ENCODE assay signal across 17 cellular contexts in genomic region chr2:45653584-45653983, GRCh38. TPM values are rescaled to one million over a fixed set of nuclear protein-coding genes. Genes with fewer than 3 reads are reported as not detected.
DNase-seq lines count a peak whose midpoint lies in the region; ATAC-seq, FAIRE-seq and TF ChIP-seq lines count a peak whose summit lies in the region.
"Had no signal": no experiment of that assay in that cellular context is flagged by ENCODE, and none has a peak within 500 bp of the region (broad histone marks: within the 10 kb centered on the region; RNA-seq: fewer than 3 reads in every experiment).

No MANE protein-coding gene starts in this region.

- intact Hi-C loops in right lobe of liver (cut with DNase I), result no loop called here

- H3K27ac ChIP-seq in ACC112 (ENCODE audit: low read depth, low read length) (no peak overlapping the region), astrocyte (ENCODE audit: low read depth, low read length) (no peak overlapping the region), lung (ENCODE audit: low read depth in 1 of 2, low read length in 1 of 2) (no peak overlapping the region), right lobe of liver (no peak overlapping the region)
- H3K27ac ChIP-seq: gastrocnemius medialis, KMS-11, thyroid gland had no signal

- H3K4me1 ChIP-seq in ACC112 (ENCODE audit: control insufficient read depth, insufficient read depth, low read length, unreplicated experiment) (peaks cover 15% of the 10 kb centered on the region), astrocyte (ENCODE audit: insufficient read depth, low read length) (peaks cover 20% of the 10 kb centered on the region), lung (ENCODE audit: control insufficient read depth in 2 of 2, insufficient read depth in 2 of 2, low read length in 2 of 2) (peaks cover 8 to 10% of the 10 kb centered on the region in 2 donors), right lobe of liver (peaks cover 0 to 17% (median 0%) of the 10 kb centered on the region in 4 donors)

- H3K27me3 Mint-ChIP-seq in astrocyte (ENCODE audit: low read depth, unreplicated experiment), result peaks cover 8% of the 10 kb centered on the region

- DNase-seq in EH (ENCODE audit: low read depth) (peak; percentile 14), astrocyte (ENCODE audit: low read depth) (peak; percentile 63), lung (ENCODE audit: low spot score) (no peak), right lobe of liver (no peak), NCI-H128 (lab: John Stamatoyannopoulos, UW; ENCODE audit: unreplicated experiment) (no peak), NCI-H187 treated with DMSO at 0.1 percent for 48 hours (lab: John Stamatoyannopoulos, UW) (no peak)
- no peak for DNase-seq in activated naive CD4-positive, alpha-beta T cell treated with anti-CD3 and anti-CD28 coated beads, Interleukin-2, amount 50 U/mL, for 72 hours (ENCODE audit: low spot score in 2 of 2)
- DNase-seq: activated CD4-positive, CD25-positive, alpha-beta regulatory T cell; C1 segment of cervical spinal cord; gastrocnemius medialis; HCEC 1CT; NCI-H446 treated with DMSO at 0.1 percent for 48 hours had no signal

- H4K20me1 ChIP-seq in astrocyte (ENCODE audit: insufficient read depth, low read length), result peaks cover 29% of the 10 kb centered on the region

- no peak overlapping the region for H3K4me3 Mint-ChIP-seq in astrocyte (ENCODE audit: unreplicated experiment)

- no peak for TF ChIP-seq POLR2A in right lobe of liver (IDR thresholded peaks at IDR 0.05)

- H3K9me3 ChIP-seq in astrocyte (ENCODE audit: insufficient read depth, low read depth, low read length), result no peaks in the 10 kb centered on the region
- no peaks in the 10 kb centered on the region for H3K9me3 ChIP-seq in lung (ENCODE audit: control insufficient read depth in 2 of 2, insufficient read depth in 1 of 2, low read length in 1 of 2)
- no peaks in the 10 kb centered on the region for H3K9me3 ChIP-seq in right lobe of liver
- H3K9me3 ChIP-seq: gastrocnemius medialis, thyroid gland had no signal

- no peaks in the 10 kb centered on the region for H3K36me3 ChIP-seq in ACC112 (ENCODE audit: insufficient read depth, low read length)
- H3K36me3 ChIP-seq in astrocyte (ENCODE audit: insufficient read depth, low read length), result no peaks in the 10 kb centered on the region
- H3K36me3 ChIP-seq in lung (ENCODE audit: control insufficient read depth in 2 of 2, insufficient read depth in 2 of 2, low read length in 2 of 2), result peaks cover 0 to 2% of the 10 kb centered on the region in 2 donors
- H3K36me3 ChIP-seq in right lobe of liver, result no peaks in the 10 kb centered on the region
- H3K36me3 ChIP-seq: gastrocnemius medialis, thyroid gland had no signal

- 69 to 77% methylated on average over 3 of the region's 3 CpGs for WGBS in lung, 2 donors
- WGBS in right lobe of liver (ENCODE audit: insufficient coverage, low coverage, low lambda C conversion rate, missing lambda C conversion rate), result 88% methylated on average over 2 of the region's 3 CpGs

- no peaks in the 10 kb centered on the region for H3K36me3 Mint-ChIP-seq in astrocyte (ENCODE audit: low read depth, unreplicated experiment)
- H3K36me3 Mint-ChIP-seq in activated naive CD4-positive, alpha-beta T cell treated with anti-CD3 and anti-CD28 coated beads, Interleukin-2, amount 50 U/mL, for 72 hours, result peaks cover 7 to 20% of the 10 kb centered on the region in 2 donors

- FAIRE-seq in astrocyte (lab: Jason Lieb, UNC), result no peak

- H3K27me3 ChIP-seq in ACC112 (ENCODE audit: insufficient read depth, low read length) (no peaks in the 10 kb centered on the region), astrocyte (ENCODE audit: insufficient read depth, low read length) (no peaks in the 10 kb centered on the region), lung (ENCODE audit: control insufficient read depth, insufficient read depth) (no peaks in the 10 kb centered on the region), right lobe of liver (no peaks in the 10 kb centered on the region)
- H3K27me3 ChIP-seq: gastrocnemius medialis, thyroid gland had no signal

- H3K9me3 Mint-ChIP-seq in astrocyte (ENCODE audit: unreplicated experiment), result no peaks in the 10 kb centered on the region
- no peaks in the 10 kb centered on the region for H3K9me3 Mint-ChIP-seq in activated naive CD4-positive, alpha-beta T cell treated with anti-CD3 and anti-CD28 coated beads, Interleukin-2, amount 50 U/mL, for 72 hours
- H3K9me3 Mint-ChIP-seq: activated T-helper 1 cell treated with anti-CD3 and anti-CD28 coated beads, Interleukin-12 subunit alpha, Interleukin-12 subunit beta, Interleukin-2, Interleukin-4 antibody, amounts not matched to agents 30 ng/mL and 10 ng/mL and 1 ng/mL, durations not matched to agents 14 hours and 24 hours and 36 hours had no signal

- no peak for TF ChIP-seq CTCF in astrocyte (IDR thresholded peaks at IDR 0.05; ENCODE audit: insufficient read depth, low read depth, low read length)
- TF ChIP-seq CTCF in lung (IDR thresholded peaks at IDR 0.05; ENCODE audit: control extremely low read depth, extremely low read depth), result no peak
- TF ChIP-seq CTCF in right lobe of liver (IDR thresholded peaks at IDR 0.05), result no peak

- H3K9ac ChIP-seq in astrocyte (ENCODE audit: low read length), result no peak overlapping the region
- H3K9ac ChIP-seq: KMS-11 had no signal

- peaks cover 19% of the 10 kb centered on the region for H3K4me1 Mint-ChIP-seq in astrocyte (ENCODE audit: low read depth, unreplicated experiment)

- H3K79me2 ChIP-seq in ACC112 (ENCODE audit: control insufficient read depth, insufficient read depth, low read length, unreplicated experiment) (peaks cover 46% of the 10 kb centered on the region), astrocyte (ENCODE audit: insufficient read depth, low read length) (peaks cover 49% of the 10 kb centered on the region)

- H2AFZ ChIP-seq in ACC112 (ENCODE audit: low read length, unreplicated experiment) (no peak overlapping the region), astrocyte (ENCODE audit: low read depth, low read length) (no peak overlapping the region)

- peak overlapping the region; percentile 49 for H3K27ac Mint-ChIP-seq in astrocyte (ENCODE audit: unreplicated experiment)
- H3K27ac Mint-ChIP-seq in activated naive CD4-positive, alpha-beta T cell treated with anti-CD3 and anti-CD28 coated beads, Interleukin-2, amount 50 U/mL, for 72 hours, result no peak overlapping the region
- H3K27ac Mint-ChIP-seq: activated T-helper 1 cell treated with anti-CD3 and anti-CD28 coated beads, Interleukin-12 subunit alpha, Interleukin-12 subunit beta, Interleukin-2, Interleukin-4 antibody, amounts not matched to agents 30 ng/mL and 10 ng/mL and 1 ng/mL, durations not matched to agents 14 hours and 24 hours and 36 hours had no signal

- H3K4me2 ChIP-seq in astrocyte (ENCODE audit: low read length), result peak overlapping the region; percentile 21
- H3K4me2 ChIP-seq: KMS-11 had no signal

- H3K4me3 ChIP-seq in ACC112 (ENCODE audit: low read depth, low read length), result peak overlapping the region; percentile 97
- no peak overlapping the region for H3K4me3 ChIP-seq in astrocyte (ENCODE audit: insufficient read depth, low read depth, low read length)
- peak overlapping the region; percentile 26 for H3K4me3 ChIP-seq in lung
- H3K4me3 ChIP-seq in right lobe of liver, result no peak overlapping the region

- ATAC-seq in lung (ENCODE audit: insufficient read depth, low FRiP score), result no peak
- ATAC-seq in right lobe of liver, result no peak
- no peak for ATAC-seq in activated naive CD4-positive, alpha-beta T cell treated with anti-CD3 and anti-CD28 coated beads, Interleukin-2, amount 50 U/mL, for 72 hours
- ATAC-seq: gastrocnemius medialis, left lobe of liver had no signal

RNA-seq across cellular contexts. Expression of gene PRKCE, which starts 2.1 kb away (rescaled TPM):
- 11.2 and 12.8 TPM in 2 replicates for total RNA-seq in astrocyte
- total RNA-seq in lung, result 10 to 100 TPM; 46.0 to 82.2 TPM
- 10 to 100 TPM; 12.5 to 18.1 TPM for polyA plus RNA-seq in lung
- total RNA-seq in right lobe of liver, result 10 to 100 TPM in 4 of 6 experiments, 1 to 10 TPM in 2; 5.2 to 18.8 (median 11.0) TPM
- total RNA-seq in activated naive CD4-positive, alpha-beta T cell treated with anti-CD3 and anti-CD28 coated beads, Interleukin-2, amount 50 U/mL, for 72 hours, result 10 to 100 TPM; 10.4 to 13.8 TPM

RNA-seq across cellular contexts. Expression of gene SRBD1, which starts 42.5 kb away (rescaled TPM):
- total RNA-seq in astrocyte, result 9.3 and 9.5 TPM in 2 replicates
- 10 to 100 TPM; 14.8 to 30.6 TPM for total RNA-seq in lung
- 1 to 10 TPM; 5.6 to 8.1 TPM for polyA plus RNA-seq in lung
- total RNA-seq in right lobe of liver, result 10 to 100 TPM in 2 of 6 experiments, 1 to 10 TPM in 4; 7.4 to 14.1 (median 9.4) TPM
- 10 to 100 TPM; 18.1 to 20.4 TPM for total RNA-seq in activated naive CD4-positive, alpha-beta T cell treated with anti-CD3 and anti-CD28 coated beads, Interleukin-2, amount 50 U/mL, for 72 hours

Comparison
In these comparisons a context has a peak if more than half of its experiments do, and no peak if none do; other contexts are left out.
1. H3K4me3 ChIP-seq: peak in ACC112 (single experiment) and lung (single experiment); none in astrocyte (single experiment) and right lobe of liver (0 of 3).
2. DNase-seq: peak in EH (single experiment) and astrocyte (single experiment); none in lung (single experiment), right lobe of liver (0 of 3), activated naive CD4-positive, alpha-beta T cell treated with anti-CD3 and anti-CD28 coated beads, Interleukin-2, amount 50 U/mL, for 72 hours (0 of 2), NCI-H128 (single experiment) and NCI-H187 treated with DMSO at 0.1 percent for 48 hours (single experiment).